Comparison of ENCODE assay signal across 1 cellular context in the genomic region with DNA sequence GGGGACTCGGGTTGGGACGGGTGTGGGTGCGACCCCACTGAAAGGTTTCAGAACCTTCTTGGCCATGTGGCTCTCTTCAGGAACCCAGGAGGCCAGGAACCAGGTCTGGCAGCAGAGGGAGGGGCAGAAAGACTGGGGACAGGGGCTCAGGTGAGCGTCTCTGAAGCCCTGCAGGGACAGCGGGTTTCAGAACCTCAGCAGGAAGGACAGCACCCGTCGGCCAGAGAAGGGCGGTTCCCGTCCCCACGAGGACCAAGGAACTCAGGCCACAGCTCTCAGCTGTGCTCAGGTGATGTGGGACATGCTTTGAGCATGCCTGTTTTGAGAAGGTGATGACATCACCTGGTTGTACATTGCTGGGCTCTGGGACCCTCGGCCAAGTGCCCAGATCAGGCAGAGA.
TF ChIP-seq lines count a peak whose summit lies in the region.

No MANE protein-coding gene starts in this region.

TF ChIP-seq in Ishikawa, 13 proteins besides CTCF, POLR2A, EP300 and RAD21 (continued from another document):
- TF ChIP-seq, protein P1, sequence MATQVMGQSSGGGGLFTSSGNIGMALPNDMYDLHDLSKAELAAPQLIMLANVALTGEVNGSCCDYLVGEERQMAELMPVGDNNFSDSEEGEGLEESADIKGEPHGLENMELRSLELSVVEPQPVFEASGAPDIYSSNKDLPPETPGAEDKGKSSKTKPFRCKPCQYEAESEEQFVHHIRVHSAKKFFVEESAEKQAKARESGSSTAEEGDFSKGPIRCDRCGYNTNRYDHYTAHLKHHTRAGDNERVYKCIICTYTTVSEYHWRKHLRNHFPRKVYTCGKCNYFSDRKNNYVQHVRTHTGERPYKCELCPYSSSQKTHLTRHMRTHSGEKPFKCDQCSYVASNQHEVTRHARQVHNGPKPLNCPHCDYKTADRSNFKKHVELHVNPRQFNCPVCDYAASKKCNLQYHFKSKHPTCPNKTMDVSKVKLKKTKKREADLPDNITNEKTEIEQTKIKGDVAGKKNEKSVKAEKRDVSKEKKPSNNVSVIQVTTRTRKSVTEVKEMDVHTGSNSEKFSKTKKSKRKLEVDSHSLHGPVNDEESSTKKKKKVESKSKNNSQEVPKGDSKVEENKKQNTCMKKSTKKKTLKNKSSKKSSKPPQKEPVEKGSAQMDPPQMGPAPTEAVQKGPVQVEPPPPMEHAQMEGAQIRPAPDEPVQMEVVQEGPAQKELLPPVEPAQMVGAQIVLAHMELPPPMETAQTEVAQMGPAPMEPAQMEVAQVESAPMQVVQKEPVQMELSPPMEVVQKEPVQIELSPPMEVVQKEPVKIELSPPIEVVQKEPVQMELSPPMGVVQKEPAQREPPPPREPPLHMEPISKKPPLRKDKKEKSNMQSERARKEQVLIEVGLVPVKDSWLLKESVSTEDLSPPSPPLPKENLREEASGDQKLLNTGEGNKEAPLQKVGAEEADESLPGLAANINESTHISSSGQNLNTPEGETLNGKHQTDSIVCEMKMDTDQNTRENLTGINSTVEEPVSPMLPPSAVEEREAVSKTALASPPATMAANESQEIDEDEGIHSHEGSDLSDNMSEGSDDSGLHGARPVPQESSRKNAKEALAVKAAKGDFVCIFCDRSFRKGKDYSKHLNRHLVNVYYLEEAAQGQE (IDR thresholded peaks at IDR 0.05; ENCODE audit: low read depth), result peak; percentile 74
- TF ChIP-seq TEAD4 (IDR thresholded peaks at IDR 0.05), result no peak
